ENCODE assay signal across 5 cellular contexts in genomic region chr12:106620588-106620987, GRCh38. TPM values are rescaled to one million over a fixed set of nuclear protein-coding genes. Genes with fewer than 3 reads are reported as not detected.
"Had no signal": no experiment of that assay in that cellular context is flagged by ENCODE, and none has a peak within 500 bp of the region (broad histone marks: within the 10 kb centered on the region; RNA-seq: fewer than 3 reads in every experiment).

No MANE protein-coding gene starts in this region.

RNA-seq across cellular contexts. Expression of gene RFX4, which starts 37.8 kb away (rescaled TPM):
- total RNA-seq: HepG2, HT-29, HT1080, IMR-90 had no signal
- polyA plus RNA-seq: HepG2, IgD-negative memory B cell, IMR-90 had no signal
